ENCODE assay signal across 1 cellular context in the genomic region with DNA sequence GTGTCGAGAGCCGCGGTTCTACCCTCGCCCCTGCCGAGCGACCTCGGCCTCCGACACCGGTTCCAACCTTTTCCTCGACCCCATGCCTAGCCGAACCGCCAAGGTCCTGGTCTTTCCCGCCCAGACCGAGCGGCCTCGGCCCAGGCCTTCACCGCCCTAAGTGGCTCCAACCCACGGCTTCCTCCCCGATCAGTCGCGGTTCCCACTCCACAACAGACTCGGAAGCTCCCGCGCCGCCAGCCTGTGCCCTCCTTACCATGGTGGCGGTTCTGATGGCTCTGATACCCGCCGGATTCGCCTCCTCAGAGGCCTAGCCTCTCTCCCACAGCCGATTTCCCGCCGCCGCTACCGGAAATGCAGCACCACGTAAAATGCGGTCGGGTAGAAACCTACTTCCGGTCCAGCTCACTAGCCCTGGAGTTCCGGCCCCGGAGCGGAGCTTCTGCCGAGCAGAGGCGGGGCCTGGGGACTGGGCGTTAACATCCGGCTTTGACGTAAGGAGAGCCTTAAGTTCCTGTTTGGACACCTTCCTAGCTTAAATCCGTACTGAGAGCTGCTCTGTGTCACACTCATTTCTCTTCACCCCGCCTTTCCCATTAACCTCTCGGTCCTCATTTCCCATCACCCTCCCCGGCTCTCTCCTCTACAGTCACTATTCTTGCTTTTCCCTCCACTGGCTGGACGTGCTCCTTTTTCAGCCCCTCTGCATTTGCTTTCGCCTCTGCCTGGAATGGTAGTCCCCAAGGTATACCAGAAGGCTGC.
TF ChIP-seq lines count a peak whose summit lies in the region.

TSS of gene SNRPB (minus strand) at position 358 of the 762 bp plus-strand sequence. CDS start at position 259, 99 bp downstream.

TF ChIP-seq in K562, 482 proteins besides CTCF, POLR2A, EP300 and RAD21 (continued from another document):
- peak; percentile 62 for TF ChIP-seq JUND (IDR thresholded peaks at IDR 0.05; ENCODE audit: borderline replicate concordance, low read depth, low read length)
- TF ChIP-seq JUND (tag; IDR thresholded peaks at IDR 0.05; ENCODE audit: borderline replicate concordance, low read depth, low read length), result peak; percentile 20; the same call in 1 of the 3 replicates
- TF ChIP-seq ZNF280A (IDR thresholded peaks at IDR 0.05; ENCODE audit: low read depth, partially characterized antibody), result no peak
- TF ChIP-seq ZNF197 (CRISPR knock-in tag; IDR thresholded peaks at IDR 0.05; ENCODE audit: low read depth), result no peak
- no peak for TF ChIP-seq CBX2 (IDR thresholded peaks at IDR 0.05; ENCODE audit: insufficient read depth, low read length, poor library complexity, severe bottlenecking)
- no peak for TF ChIP-seq MAFG (tag; conservative IDR thresholded peaks at IDR 0.05)
- TF ChIP-seq GATAD2B (IDR thresholded peaks at IDR 0.05; ENCODE audit: borderline replicate concordance), result peak; percentile 74; the same call in 1 of the 2 replicates
- TF ChIP-seq MAX (CRISPR knock-in tag; IDR thresholded peaks at IDR 0.05), result peak; percentile 77
- TF ChIP-seq ZNF41 (CRISPR knock-in tag; conservative IDR thresholded peaks at IDR 0.05), result no peak
- TF ChIP-seq ZNF408 (CRISPR knock-in tag; IDR thresholded peaks at IDR 0.05; ENCODE audit: low read depth), result no peak
- TF ChIP-seq ZNF175 (CRISPR knock-in tag; IDR thresholded peaks at IDR 0.05; ENCODE audit: low read depth), result no peak
- no peak for TF ChIP-seq SMAD2 (IDR thresholded peaks at IDR 0.05; ENCODE audit: low read depth, low read length)
- TF ChIP-seq TAL1 (IDR thresholded peaks at IDR 0.05), result no peak
- TF ChIP-seq ZNF253 (CRISPR knock-in tag; conservative IDR thresholded peaks at IDR 0.05), result no peak
- no peak; the same call in 1 of the 2 replicates for TF ChIP-seq THRB (CRISPR knock-in tag; conservative IDR thresholded peaks at IDR 0.05)
- TF ChIP-seq DMBX1 (CRISPR knock-in tag; IDR thresholded peaks at IDR 0.05; ENCODE audit: borderline replicate concordance), result no peak
- no peak for TF ChIP-seq MTA2 (IDR thresholded peaks at IDR 0.05; ENCODE audit: low read depth)
- TF ChIP-seq POLR3A (IDR thresholded peaks at IDR 0.05; ENCODE audit: borderline replicate concordance, extremely low read depth, insufficient read depth, insufficient read length), result no peak
- no peak for TF ChIP-seq HMG20A (CRISPR knock-in tag; conservative IDR thresholded peaks at IDR 0.05)
- no peak for TF ChIP-seq ZNF184 (CRISPR knock-in tag; IDR thresholded peaks at IDR 0.05)
- no peak for TF ChIP-seq TCFL5 (CRISPR knock-in tag; conservative IDR thresholded peaks at IDR 0.05)
- TF ChIP-seq MBD2 (IDR thresholded peaks at IDR 0.05; ENCODE audit: borderline replicate concordance, low read depth), result peak; percentile 81
- no peak for TF ChIP-seq CBFA2T3 (IDR thresholded peaks at IDR 0.05)
- peak; percentile 15; the same call in 1 of the 2 replicates for TF ChIP-seq PHF21A (IDR thresholded peaks at IDR 0.05; ENCODE audit: borderline replicate concordance, low read depth)
- TF ChIP-seq ZNF507 (tag; conservative IDR thresholded peaks at IDR 0.05), result no peak
- no peak for TF ChIP-seq TEAD2 (tag; IDR thresholded peaks at IDR 0.05)
- peak; percentile 61; the same call in 1 of the 2 replicates for TF ChIP-seq XRCC5 (IDR thresholded peaks at IDR 0.05; ENCODE audit: low read depth, low read length)
- TF ChIP-seq HNRNPK (IDR thresholded peaks at IDR 0.05; ENCODE audit: low read depth, low read length, poor library complexity, severe bottlenecking), result no peak
- peak; percentile 52; the same call in 1 of the 2 replicates for TF ChIP-seq NR2C1 (IDR thresholded peaks at IDR 0.05)
- TF ChIP-seq NR2C1 (tag; IDR thresholded peaks at IDR 0.05), result no peak; the same call in 1 of the 2 replicates
- no peak for TF ChIP-seq ERF (CRISPR knock-in tag; IDR thresholded peaks at IDR 0.05)
- no peak for TF ChIP-seq ZSCAN32 (CRISPR knock-in tag; IDR thresholded peaks at IDR 0.05)
- TF ChIP-seq NFXL1 (CRISPR knock-in tag; IDR thresholded peaks at IDR 0.05), result no peak
- TF ChIP-seq ETV5 (CRISPR knock-in tag; IDR thresholded peaks at IDR 0.05; ENCODE audit: low read depth), result peak; percentile 98
- TF ChIP-seq, protein P1, sequence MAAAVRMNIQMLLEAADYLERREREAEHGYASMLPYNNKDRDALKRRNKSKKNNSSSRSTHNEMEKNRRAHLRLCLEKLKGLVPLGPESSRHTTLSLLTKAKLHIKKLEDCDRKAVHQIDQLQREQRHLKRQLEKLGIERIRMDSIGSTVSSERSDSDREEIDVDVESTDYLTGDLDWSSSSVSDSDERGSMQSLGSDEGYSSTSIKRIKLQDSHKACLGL (CRISPR knock-in tag; IDR thresholded peaks at IDR 0.05; ENCODE audit: borderline replicate concordance, poor library complexity, severe bottlenecking), result no peak
- peak; percentile 56; the same call in 1 of the 2 replicates for TF ChIP-seq ZNF24 (IDR thresholded peaks at IDR 0.05)
- TF ChIP-seq KDM1A (IDR thresholded peaks at IDR 0.05), result no peak
- TF ChIP-seq FOS (IDR thresholded peaks at IDR 0.05; ENCODE audit: extremely low read depth, insufficient read length), result no peak
- TF ChIP-seq E2F6 (IDR thresholded peaks at IDR 0.05; ENCODE audit: borderline replicate concordance in 1 of 2, extremely low read depth in 1 of 2, insufficient read depth in 1 of 2, insufficient read length in 1 of 2, low read depth in 1 of 2, low read length in 1 of 2, poor library complexity in 1 of 2, severe bottlenecking in 1 of 2), result peak; percentile 63 to 73
- TF ChIP-seq ZNF395 (CRISPR knock-in tag; IDR thresholded peaks at IDR 0.05), result no peak
- 0 out of 2 replicates have a peak, but pooled peaks have one; percentile 39 for TF ChIP-seq LEF1 (IDR thresholded peaks at IDR 0.05)
- no peak for TF ChIP-seq PYGO2 (tag; IDR thresholded peaks at IDR 0.05)
- TF ChIP-seq ESRRB (CRISPR knock-in tag; IDR thresholded peaks at IDR 0.05; ENCODE audit: borderline replicate concordance), result no peak
- no peak for TF ChIP-seq CUX1 (CRISPR knock-in tag; IDR thresholded peaks at IDR 0.05)
- TF ChIP-seq ZBTB33 (CRISPR knock-in tag; IDR thresholded peaks at IDR 0.05), result peak; percentile 47
- TF ChIP-seq NONO (IDR thresholded peaks at IDR 0.05; ENCODE audit: low read depth in 2 of 2, low read length in 1 of 2), result peak in 1 of 2 experiments; percentile 65; a peak in 1 of 4 replicates
- TF ChIP-seq DDX20 (tag; IDR thresholded peaks at IDR 0.05; ENCODE audit: low read depth), result no peak
- TF ChIP-seq TCF7 (IDR thresholded peaks at IDR 0.05; ENCODE audit: borderline replicate concordance), result no peak
- no peak for TF ChIP-seq RBM14 (IDR thresholded peaks at IDR 0.05; ENCODE audit: borderline replicate concordance, insufficient read depth, low read depth, low read length)
- peak; percentile 81; the same call in 1 of the 2 replicates for TF ChIP-seq FOXK1 (CRISPR knock-in tag; IDR thresholded peaks at IDR 0.05; ENCODE audit: borderline replicate concordance)
- TF ChIP-seq ZZZ3 (IDR thresholded peaks at IDR 0.05), result peak; percentile 100
- TF ChIP-seq ZNF76 (CRISPR knock-in tag; IDR thresholded peaks at IDR 0.05; ENCODE audit: borderline replicate concordance), result no peak; the same call in 1 of the 2 replicates
- TF ChIP-seq HDGF (IDR thresholded peaks at IDR 0.05), result no peak
